Comparison of ENCODE assay signal across 16 cellular contexts in the genomic region with DNA sequence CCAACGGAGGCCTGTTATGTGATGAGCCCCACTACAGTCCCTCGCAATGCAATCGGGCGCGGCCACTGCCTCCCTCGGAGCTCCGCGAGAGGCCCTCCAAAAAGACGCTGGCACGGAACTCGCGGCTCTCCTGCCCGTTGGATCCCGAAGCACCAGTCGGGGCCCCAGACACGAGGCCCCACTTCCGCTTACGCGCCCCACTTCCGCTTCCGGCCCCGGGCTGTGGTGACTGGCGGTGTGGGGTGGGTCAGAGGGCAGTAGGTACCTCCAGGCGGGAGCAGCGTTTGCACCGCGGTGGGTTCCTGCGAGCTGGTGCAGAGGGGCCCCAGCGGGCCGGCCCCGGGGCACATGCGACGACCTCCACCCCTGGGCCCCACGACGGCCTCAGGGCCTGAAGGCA. TPM values are rescaled to one million over a fixed set of nuclear protein-coding genes. Genes with fewer than 3 reads are reported as not detected.
DNase-seq lines count a peak whose midpoint lies in the region; ATAC-seq and TF ChIP-seq lines count a peak whose summit lies in the region.
"Had no signal": no experiment of that assay in that cellular context is flagged by ENCODE, and none has a peak within 500 bp of the region (broad histone marks: within the 10 kb centered on the region; RNA-seq: fewer than 3 reads in every experiment).

TOPAZ1 (plus strand) TSS at position 181 of the 400 bp plus-strand sequence; CDS start at position 349, 168 bp downstream.

- RAD21 ChIA-PET in HCT116 (lab: Charles Lee; ENCODE audit: low non-redundant PET in 1 of 2, low total read pairs in 2 of 2, uncharacterized antibody in 2 of 2, unreplicated experiment in 2 of 2), result no interaction called here

- H3K9me2 ChIP-seq in HCT116 (ENCODE audit: insufficient read depth), result no peaks in the 10 kb centered on the region

- DNase-seq in HCT116 (ENCODE audit: low read depth, low spot score), result no peak
- DNase-seq in RWPE2 (ENCODE audit: low spot score), result peak; percentile 57
- no peak for DNase-seq in neural progenitor cell (ENCODE audit: low spot score)
- DNase-seq in testis, result peak; percentile 71
- no peak for DNase-seq in Kasumi-1 (lab: John Stamatoyannopoulos, UW)
- DNase-seq: ACHN; AML-193; Caco-2; CD4-positive, alpha-beta T cell; H9 had no signal

- H3K27me3 ChIP-seq in HCT116 (ENCODE audit: insufficient read depth, low read length), result no peaks in the 10 kb centered on the region
- H3K27me3 ChIP-seq in RWPE2 (ENCODE audit: insufficient read depth, poor library complexity, severe bottlenecking), result peaks cover 3% of the 10 kb centered on the region
- H3K27me3 ChIP-seq in neural progenitor cell, result no peaks in the 10 kb centered on the region
- H3K27me3 ChIP-seq in testis, result no peaks in the 10 kb centered on the region

- no peaks in the 10 kb centered on the region for H4K20me1 ChIP-seq in HCT116 (ENCODE audit: insufficient read depth)
- H4K20me1 ChIP-seq in neural progenitor cell (ENCODE audit: low read depth), result no peaks in the 10 kb centered on the region

- H3K4me3 ChIP-seq in HCT116 (replicated peaks in 1 of 2; ENCODE audit: low read depth in 1 of 2, low read length in 2 of 2) (no peak within 1 kb of the TSS), RWPE2 (ENCODE audit: severe bottlenecking) (no peak within 1 kb of the TSS), neural progenitor cell (no peak within 1 kb of the TSS), testis (peak within 1 kb of the TSS; percentile 51 to 58)

- H3K79me2 ChIP-seq in HCT116 (ENCODE audit: insufficient read depth, low read length) (no peaks in the 10 kb centered on the region), neural progenitor cell (ENCODE audit: low read depth) (no peaks in the 10 kb centered on the region)

- no peak within 1 kb of the TSS for H3K9ac ChIP-seq in HCT116 (ENCODE audit: low read length)
- H3K9ac ChIP-seq in neural progenitor cell, result no peak within 1 kb of the TSS

- H3K4me3 Mint-ChIP-seq in neural progenitor cell, result peak within 1 kb of the TSS; percentile 12
- H3K4me3 Mint-ChIP-seq: CD4-positive, alpha-beta T cell; H9 had no signal

- H3K4me1 ChIP-seq in HCT116 (ENCODE audit: control insufficient read depth in 1 of 2, insufficient read depth in 2 of 2, low read length in 2 of 2) (no peaks in the 10 kb centered on the region), RWPE2 (ENCODE audit: insufficient read depth, poor library complexity, severe bottlenecking) (no peaks in the 10 kb centered on the region), neural progenitor cell (no peaks in the 10 kb centered on the region), testis (no peaks in the 10 kb centered on the region)

- H3K36me3 ChIP-seq in HCT116 (ENCODE audit: control insufficient read depth in 1 of 2, insufficient read depth in 2 of 2, low read length in 2 of 2), result no peaks in the 10 kb centered on the region
- no peaks in the 10 kb centered on the region for H3K36me3 ChIP-seq in RWPE2 (ENCODE audit: low read depth)
- no peaks in the 10 kb centered on the region for H3K36me3 ChIP-seq in neural progenitor cell
- H3K36me3 ChIP-seq in testis (ENCODE audit: low read depth, missing control alignments), result no peaks in the 10 kb centered on the region

- no peaks in the 10 kb centered on the region for H3K4me1 Mint-ChIP-seq in neural progenitor cell

- H3K27ac ChIP-seq in HCT116 (ENCODE audit: low read depth, low read length) (no peak within 1 kb of the TSS), RWPE2 (ENCODE audit: poor library complexity, severe bottlenecking) (no peak within 1 kb of the TSS), neural progenitor cell (no peak within 1 kb of the TSS), testis (no peak within 1 kb of the TSS)
- H3K27ac ChIP-seq: C4-2B had no signal

- POLR2A ChIA-PET in HCT116 (lab: Charles Lee), result no interaction called here

- no peaks in the 10 kb centered on the region for H3K36me3 Mint-ChIP-seq in neural progenitor cell

- 61 to 86% methylated on average over 12 to 35 of the region's 35 CpGs for WGBS in testis, 2 donors

- intact Hi-C loops in HCT116 (cut with micrococcal nuclease), result no loop called here
- intact Hi-C loops in testis (cut with DNase I; ENCODE audit: low total_unique reads), result no loop called here

- peak within 1 kb of the TSS; percentile 38 for H2AFZ ChIP-seq in HCT116 (ENCODE audit: low read depth, low read length, poor library complexity, severe bottlenecking)
- no peak within 1 kb of the TSS for H2AFZ ChIP-seq in neural progenitor cell (replicated peaks)

- H3K27ac Mint-ChIP-seq in neural progenitor cell, result no peak within 1 kb of the TSS
- H3K27ac Mint-ChIP-seq: CD4-positive, alpha-beta T cell; H9 had no signal

- peaks cover 2% of the 10 kb centered on the region for H3K27me3 Mint-ChIP-seq in neural progenitor cell (ENCODE audit: insufficient read depth, low read depth)

- ATAC-seq in HCT116 (no peak), RWPE2 (ENCODE audit: low read depth) (no peak), HG02623 (IDR thresholded peaks at IDR 0.05; ENCODE audit: unreplicated experiment) (no peak), GM21786 (IDR thresholded peaks at IDR 0.05; ENCODE audit: unreplicated experiment) (no peak)

- no peaks in the 10 kb centered on the region for H3K9me3 Mint-ChIP-seq in neural progenitor cell
- H3K9me3 Mint-ChIP-seq: CD4-positive, alpha-beta T cell; H9 had no signal

- TF ChIP-seq POLR2A in HCT116 (IDR thresholded peaks at IDR 0.05; ENCODE audit: borderline replicate concordance, extremely low read depth, insufficient read depth, insufficient read length), result no peak
- no peak for TF ChIP-seq POLR2A in testis (IDR thresholded peaks at IDR 0.05)

- no TSS peak for BruUV-seq in HCT116 (replicated peaks; lab: Mats Ljungman, UMichigan)

- no peaks in the 10 kb centered on the region for H3K9me3 ChIP-seq in HCT116 (ENCODE audit: control insufficient read depth in 1 of 2, insufficient read depth in 1 of 2, low read depth in 1 of 2, low read length in 2 of 2)
- H3K9me3 ChIP-seq in RWPE2 (ENCODE audit: severe bottlenecking), result no peaks in the 10 kb centered on the region
- H3K9me3 ChIP-seq in neural progenitor cell (ENCODE audit: low read depth), result no peaks in the 10 kb centered on the region
- no peaks in the 10 kb centered on the region for H3K9me3 ChIP-seq in testis
- H3K9me3 ChIP-seq: Caco-2 had no signal

- no peak for TF ChIP-seq RAD21 in HCT116 (IDR thresholded peaks at IDR 0.05; ENCODE audit: low read depth)

- CTCF ChIA-PET in HCT116 (lab: Charles Lee), result no interaction called here

- TF ChIP-seq CTCF in HCT116 (IDR thresholded peaks at IDR 0.05 in 2 of 3, conservative IDR thresholded peaks at IDR 0.05 in 1 of 3; ENCODE audit: borderline replicate concordance in 1 of 3, insufficient read depth in 1 of 3, low read depth in 2 of 3, low read length in 2 of 3) (no peak), RWPE2 (IDR thresholded peaks at IDR 0.05; ENCODE audit: poor library complexity, severe bottlenecking) (no peak), neural progenitor cell (IDR thresholded peaks at IDR 0.05) (no peak), testis (IDR thresholded peaks at IDR 0.05) (no peak)

- no peak within 1 kb of the TSS for H3K4me2 ChIP-seq in HCT116 (ENCODE audit: low read length)
- no peak within 1 kb of the TSS for H3K4me2 ChIP-seq in neural progenitor cell

- no peaks in the 10 kb centered on the region for H3F3A ChIP-seq in neural progenitor cell (ENCODE audit: low read depth)

TF ChIP-seq in HCT116, 20 proteins besides CTCF, POLR2A, EP300 and RAD21 (continues in another document):
- TF ChIP-seq EGR1 (IDR thresholded peaks at IDR 0.05; ENCODE audit: low read depth) (no peak), ELF1 (IDR thresholded peaks at IDR 0.05; ENCODE audit: borderline replicate concordance, low read depth) (no peak), MAX (IDR thresholded peaks at IDR 0.05) (no peak), FOSL1 (IDR thresholded peaks at IDR 0.05; ENCODE audit: low read depth) (no peak), ZNF274 (IDR thresholded peaks at IDR 0.05; ENCODE audit: low read depth, low read length) (no peak), SIN3A (IDR thresholded peaks at IDR 0.05; ENCODE audit: low read depth) (no peak), SRF (IDR thresholded peaks at IDR 0.05; ENCODE audit: low read depth) (no peak), CEBPB (IDR thresholded peaks at IDR 0.05; ENCODE audit: low read depth) (no peak), POLR2AphosphoS5 (IDR thresholded peaks at IDR 0.05; ENCODE audit: low read depth, low read length) (no peak), ZFX (IDR thresholded peaks at IDR 0.05) (no peak)
- TF ChIP-seq, protein P1, sequence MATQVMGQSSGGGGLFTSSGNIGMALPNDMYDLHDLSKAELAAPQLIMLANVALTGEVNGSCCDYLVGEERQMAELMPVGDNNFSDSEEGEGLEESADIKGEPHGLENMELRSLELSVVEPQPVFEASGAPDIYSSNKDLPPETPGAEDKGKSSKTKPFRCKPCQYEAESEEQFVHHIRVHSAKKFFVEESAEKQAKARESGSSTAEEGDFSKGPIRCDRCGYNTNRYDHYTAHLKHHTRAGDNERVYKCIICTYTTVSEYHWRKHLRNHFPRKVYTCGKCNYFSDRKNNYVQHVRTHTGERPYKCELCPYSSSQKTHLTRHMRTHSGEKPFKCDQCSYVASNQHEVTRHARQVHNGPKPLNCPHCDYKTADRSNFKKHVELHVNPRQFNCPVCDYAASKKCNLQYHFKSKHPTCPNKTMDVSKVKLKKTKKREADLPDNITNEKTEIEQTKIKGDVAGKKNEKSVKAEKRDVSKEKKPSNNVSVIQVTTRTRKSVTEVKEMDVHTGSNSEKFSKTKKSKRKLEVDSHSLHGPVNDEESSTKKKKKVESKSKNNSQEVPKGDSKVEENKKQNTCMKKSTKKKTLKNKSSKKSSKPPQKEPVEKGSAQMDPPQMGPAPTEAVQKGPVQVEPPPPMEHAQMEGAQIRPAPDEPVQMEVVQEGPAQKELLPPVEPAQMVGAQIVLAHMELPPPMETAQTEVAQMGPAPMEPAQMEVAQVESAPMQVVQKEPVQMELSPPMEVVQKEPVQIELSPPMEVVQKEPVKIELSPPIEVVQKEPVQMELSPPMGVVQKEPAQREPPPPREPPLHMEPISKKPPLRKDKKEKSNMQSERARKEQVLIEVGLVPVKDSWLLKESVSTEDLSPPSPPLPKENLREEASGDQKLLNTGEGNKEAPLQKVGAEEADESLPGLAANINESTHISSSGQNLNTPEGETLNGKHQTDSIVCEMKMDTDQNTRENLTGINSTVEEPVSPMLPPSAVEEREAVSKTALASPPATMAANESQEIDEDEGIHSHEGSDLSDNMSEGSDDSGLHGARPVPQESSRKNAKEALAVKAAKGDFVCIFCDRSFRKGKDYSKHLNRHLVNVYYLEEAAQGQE (IDR thresholded peaks at IDR 0.05; ENCODE audit: low read depth), result no peak

RNA-seq across cellular contexts. Expression of gene TOPAZ1, which starts in this region (rescaled TPM):
- total RNA-seq in HCT116 (2021; ENCODE audit: unreplicated experiment), result not detected
- 0.01 TPM in 1 of 2 replicates, not detected in the other for polyA plus RNA-seq in HCT116 (2012)
- total RNA-seq in neural progenitor cell (ENCODE audit: low replicate concordance), result not detected in 2 replicates
- 10 to 100 TPM in 1 of 2 donors, 1 to 10 TPM in 1; 7.4 to 11.7 TPM for total RNA-seq in testis
- 2.5 TPM for polyA plus RNA-seq in testis (ENCODE audit: insufficient read depth, low read depth, low replicate concordance)
- total RNA-seq: Caco-2; CD4-positive, alpha-beta T cell; H1; H9; HT-29 had no signal
- polyA plus RNA-seq: BJ, H1 had no signal

Comparison
In these comparisons a context has a peak if more than half of its experiments do, and no peak if none do; other contexts are left out.
1. DNase-seq: peak in RWPE2 (single experiment) and testis (single experiment); none in HCT116 (single experiment), neural progenitor cell (single experiment) and Kasumi-1 (0 of 2).
2. H3K4me3 ChIP-seq: peak in testis (2 of 2); none in HCT116 (0 of 2), RWPE2 (single experiment) and neural progenitor cell (single experiment).